In genomic region chr2:166084301-166084700, GRCh38 we compare ENCODE assay signal across 34 cellular contexts. TPM values are rescaled to one million over a fixed set of nuclear protein-coding genes. Genes with fewer than 3 reads are reported as not detected.
"Had no signal": no experiment of that assay in that cellular context is flagged by ENCODE, and none has a peak within 500 bp of the region (broad histone marks: within the 10 kb centered on the region; RNA-seq: fewer than 3 reads in every experiment).

No MANE protein-coding gene starts in this region.

- H3K27ac ChIP-seq: esophagus squamous epithelium, gastrocnemius medialis, heart right ventricle, left lung, neutrophil, pancreas, suprapubic skin, transverse colon, upper lobe of right lung, uterus had no signal

- H3K4me2 ChIP-seq: smooth muscle cell had no signal

- H3K4me3 ChIP-seq: esophagus squamous epithelium, gastrocnemius medialis, heart right ventricle, left lung, pancreas, smooth muscle cell, suprapubic skin, transverse colon, upper lobe of right lung, uterus had no signal

- H3K36me3 ChIP-seq: esophagus squamous epithelium, gastrocnemius medialis, heart right ventricle, left lung, neutrophil, pancreas, suprapubic skin, transverse colon, upper lobe of right lung, uterus had no signal

- FAIRE-seq: colon, islet of Langerhans, pancreas had no signal

- DNase-seq: effector CD8-positive, alpha-beta T cell; endodermal cell; esophagus squamous epithelium; foreskin fibroblast; gastrocnemius medialis; heart right ventricle; hippocampal formation; left cardiac atrium; left lung; mammary epithelial cell; naive thymus-derived CD8-positive, alpha-beta T cell; nephron progenitor cell; pancreas; stimulated activated CD4-positive, alpha-beta T cell treated with anti-CD3 and anti-CD28 coated beads, Interleukin-12 subunit alpha, Interleukin-12 subunit beta, amount 100 ng/mL, for 4 hours; stimulated activated CD4-positive, alpha-beta T cell treated with anti-CD3 and anti-CD28 coated beads, Interleukin-1b, Interleukin-23, amount 100 ng/mL, for 48 hours; stimulated activated CD4-positive, alpha-beta T cell treated with anti-CD3 and anti-CD28 coated beads, Interleukin-4, amount 100 ng/mL, for 1 hour; stimulated activated CD8-positive, alpha-beta memory T cell treated with anti-CD3 and anti-CD28 coated beads, Interleukin-4, amount 100 ng/mL, for 48 hours; stimulated activated naive CD4-positive, alpha-beta T cell; stimulated activated naive CD8-positive, alpha-beta T cell treated with anti-CD3 and anti-CD28 coated beads, Interleukin-15, amount 100 ng/mL, for 72 hours; transverse colon; upper lobe of right lung; uterus had no signal

- H3K9me3 ChIP-seq: esophagus squamous epithelium, gastrocnemius medialis, heart right ventricle, left lung, neutrophil, pancreas, suprapubic skin, transverse colon, upper lobe of right lung, uterus had no signal

- ATAC-seq: gastrocnemius medialis; heart right ventricle; left cardiac atrium; left lung; naive thymus-derived CD8-positive, alpha-beta T cell; pancreas; sciatic nerve; stimulated activated naive CD8-positive, alpha-beta T cell treated with anti-CD3 and anti-CD28 coated beads, Interleukin-15, amount 100 ng/mL, for 72 hours; upper lobe of right lung had no signal

- H3K27me3 ChIP-seq: esophagus squamous epithelium, gastrocnemius medialis, left lung, pancreas, suprapubic skin, transverse colon, upper lobe of right lung, uterus had no signal

- H3K4me1 ChIP-seq: esophagus squamous epithelium, gastrocnemius medialis, heart right ventricle, left lung, pancreas, suprapubic skin, transverse colon, upper lobe of right lung, uterus had no signal

RNA-seq across cellular contexts. Expression of gene SCN1A, which starts 43.5 kb away (rescaled TPM):
- total RNA-seq: endodermal cell; epithelial cell of proximal tubule; esophagus squamous epithelium; gastrocnemius medialis; glomerular endothelial cell; kidney epithelial cell; mesenteric fat pad; myocyte; naive thymus-derived CD8-positive, alpha-beta T cell; posterior vena cava; sciatic nerve; smooth muscle cell; suprapubic skin; transverse colon had no signal
- polyA plus RNA-seq: mammary epithelial cell; naive thymus-derived CD8-positive, alpha-beta T cell; smooth muscle cell had no signal
